Comparison of ENCODE assay signal across 11 cellular contexts in the genomic region with DNA sequence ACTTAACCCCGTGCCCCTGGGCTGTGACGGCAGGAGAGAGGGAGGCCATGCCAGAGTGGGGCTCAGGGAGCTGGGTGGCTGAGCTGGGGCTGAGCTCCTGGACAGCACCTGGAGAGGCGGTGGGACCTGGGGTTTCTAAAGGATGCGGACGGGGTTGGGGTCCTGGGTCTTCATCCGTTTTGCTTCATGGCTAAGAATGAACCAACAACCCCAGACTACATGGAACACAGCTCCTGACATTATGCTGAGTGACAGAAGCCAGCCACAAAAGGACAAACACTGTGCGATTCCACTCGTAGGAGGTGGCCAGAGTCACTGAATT.
A peak's percentile ranks its signal among the peaks of the same experiment; 100 is the strongest.
DNase-seq lines count a peak whose midpoint lies in the region; ATAC-seq and TF ChIP-seq lines count a peak whose summit lies in the region.
"Had no signal": no experiment of that assay in that cellular context is flagged by ENCODE, and none has a peak within 500 bp of the region (broad histone marks: within the 10 kb centered on the region; RNA-seq: fewer than 3 reads in every experiment).

No MANE protein-coding gene starts in this region.

- no peak overlapping the region for H3K4me2 ChIP-seq in neuronal stem cell (ENCODE audit: insufficient read depth, low read length, poor library complexity, severe bottlenecking)

- CTCF ChIA-PET in CD4-positive, alpha-beta memory T cell (lab: Charles Lee; ENCODE audit: partially characterized antibody): no interaction called here

- ATAC-seq in Right ventricle myocardium superior (ENCODE audit: poor library complexity): no peak
- ATAC-seq in activated CD4-positive, CD25-positive, alpha-beta regulatory T cell treated with anti-CD3 and anti-CD28 coated beads, Interleukin-2, amount 50 U/mL, for 24 hours: no peak

- H4K91ac ChIP-seq in neuronal stem cell (ENCODE audit: low read depth, low read length, poor library complexity): no peak overlapping the region

- H3K4me3 ChIP-seq in left ventricle myocardium inferior (peak overlapping the region; percentile 28), endocrine pancreas (ENCODE audit: control insufficient read depth, insufficient read depth, low read length) (no peak overlapping the region), neuronal stem cell (ENCODE audit: low read length in 2 of 2) (no peak overlapping the region), uterus (peak overlapping the region; percentile 8 to 15)
- no peak overlapping the region for H3K4me3 ChIP-seq in CD4-positive, alpha-beta memory T cell (ENCODE audit: low read length in 2 of 2)

- H3K9ac ChIP-seq in endocrine pancreas (ENCODE audit: control insufficient read depth, insufficient read depth, low read length) (peak overlapping the region; percentile 38), neuronal stem cell (ENCODE audit: low read depth, low read length, poor library complexity) (peak overlapping the region; percentile 87)

- peaks cover 36% of the 10 kb centered on the region for H3K79me1 ChIP-seq in neuronal stem cell (ENCODE audit: low read depth, low read length)

- TF ChIP-seq POLR2A in uterus (IDR thresholded peaks at IDR 0.05): no peak

- no peak overlapping the region for H2AFZ ChIP-seq in neuronal stem cell (ENCODE audit: low read length)

- peak overlapping the region; percentile 23 for H3K4ac ChIP-seq in neuronal stem cell (ENCODE audit: low read length)

- peaks cover 96% of the 10 kb centered on the region for H3K4me1 ChIP-seq in left ventricle myocardium inferior
- H3K4me1 ChIP-seq in endocrine pancreas (ENCODE audit: control insufficient read depth, insufficient read depth, low read length): no peaks in the 10 kb centered on the region
- H3K4me1 ChIP-seq in neuronal stem cell (ENCODE audit: control insufficient read depth in 2 of 2, insufficient read depth in 1 of 2, low read depth in 1 of 2, low read length in 2 of 2): peaks cover 31 to 52% of the 10 kb centered on the region in 2 donors
- H3K4me1 ChIP-seq in uterus: peaks cover 15 to 42% of the 10 kb centered on the region in 2 donors
- H3K4me1 ChIP-seq in CD4-positive, alpha-beta memory T cell (ENCODE audit: insufficient read depth, low read length): no peaks in the 10 kb centered on the region

- peak overlapping the region; percentile 96 for H3K18ac ChIP-seq in neuronal stem cell (ENCODE audit: low read length)

- H3K27me3 ChIP-seq in left ventricle myocardium inferior (ENCODE audit: low read depth) (no peaks in the 10 kb centered on the region), endocrine pancreas (ENCODE audit: control insufficient read depth, insufficient read depth, low read length) (no peaks in the 10 kb centered on the region), neuronal stem cell (ENCODE audit: control insufficient read depth in 3 of 3, insufficient read depth in 3 of 3, low read depth in 1 of 3, low read length in 3 of 3) (no peaks in the 10 kb centered on the region), uterus (no peaks in the 10 kb centered on the region)
- no peaks in the 10 kb centered on the region for H3K27me3 ChIP-seq in CD4-positive, alpha-beta memory T cell (ENCODE audit: insufficient read depth, low read length)

- no CpG with 5 or more reads among the region's 8 CpGs for WGBS in neuronal stem cell (ENCODE audit: extremely low coverage in 2 of 2, insufficient read length in 2 of 2, insufficient replicate concordance in 1 of 2), 2 donors

- peak overlapping the region; percentile 95 for H3K14ac ChIP-seq in neuronal stem cell (ENCODE audit: low read length)

- no peaks in the 10 kb centered on the region for H3K27me3 Mint-ChIP-seq in CD4-positive, alpha-beta memory T cell
- H3K27me3 Mint-ChIP-seq: activated naive CD8-positive, alpha-beta T cell treated with anti-CD3 and anti-CD28 coated beads, Interleukin-2, amount 10 ng/mL, durations not matched to agents 7 days and 5 days had no signal

- H2AK5ac ChIP-seq in neuronal stem cell (ENCODE audit: low read depth, low read length): peak overlapping the region; percentile 88

- H2BK12ac ChIP-seq in neuronal stem cell (ENCODE audit: low read length): peak overlapping the region; percentile 88

- H3K23ac ChIP-seq in neuronal stem cell (ENCODE audit: low read depth, low read length, poor library complexity): peak overlapping the region; percentile 61

- H3K4me3 Mint-ChIP-seq in CD4-positive, alpha-beta memory T cell: no peak overlapping the region
- H3K4me3 Mint-ChIP-seq: activated naive CD8-positive, alpha-beta T cell treated with anti-CD3 and anti-CD28 coated beads, Interleukin-2, amount 10 ng/mL, durations not matched to agents 7 days and 5 days had no signal

- H3K9me3 Mint-ChIP-seq in CD4-positive, alpha-beta memory T cell: no peaks in the 10 kb centered on the region
- H3K9me3 Mint-ChIP-seq: activated naive CD8-positive, alpha-beta T cell treated with anti-CD3 and anti-CD28 coated beads, Interleukin-2, amount 10 ng/mL, durations not matched to agents 7 days and 5 days had no signal

- POLR2A ChIA-PET in CD4-positive, alpha-beta memory T cell (lab: Charles Lee; ENCODE audit: partially characterized antibody): no interaction called here

- TF ChIP-seq CTCF in left ventricle myocardium inferior (IDR thresholded peaks at IDR 0.05; ENCODE audit: borderline replicate concordance): no peak
- TF ChIP-seq CTCF in uterus (IDR thresholded peaks at IDR 0.05): no peak

- H3K9me3 ChIP-seq in left ventricle myocardium inferior (replicated peaks) (no peaks in the 10 kb centered on the region), endocrine pancreas (ENCODE audit: control insufficient read depth, low read length) (no peaks in the 10 kb centered on the region), neuronal stem cell (replicated peaks in 1 of 2; ENCODE audit: control insufficient read depth in 2 of 2, insufficient read depth in 1 of 2, low read depth in 1 of 2, low read length in 2 of 2) (no peaks in the 10 kb centered on the region), uterus (no peaks in the 10 kb centered on the region)
- H3K9me3 ChIP-seq in CD4-positive, alpha-beta memory T cell (ENCODE audit: control insufficient read depth in 1 of 2, low read length in 2 of 2): no peaks in the 10 kb centered on the region

- peak overlapping the region; percentile 39 for H2BK5ac ChIP-seq in neuronal stem cell (ENCODE audit: low read length)

- peaks cover 19 to 59% (median 27%) of the 10 kb centered on the region in 4 donors for H3K4me1 Mint-ChIP-seq in CD4-positive, alpha-beta memory T cell

- peaks cover 3 to 4% of the 10 kb centered on the region in 2 donors for H3K36me3 Mint-ChIP-seq in CD4-positive, alpha-beta memory T cell
- H3K36me3 Mint-ChIP-seq: activated naive CD8-positive, alpha-beta T cell treated with anti-CD3 and anti-CD28 coated beads, Interleukin-2, amount 10 ng/mL, durations not matched to agents 7 days and 5 days had no signal

- intact Hi-C loops in left ventricle myocardium inferior (cut with micrococcal nuclease) (no loop called here), Right ventricle myocardium superior (cut with DNase I) (no loop called here), uterus (cut with DNase I; ENCODE audit: low total_unique reads) (no loop called here)
- intact Hi-C loops in CD4-positive, alpha-beta memory T cell (cut with micrococcal nuclease): no loop called here

- H3K36me3 ChIP-seq in left ventricle myocardium inferior (no peaks in the 10 kb centered on the region), endocrine pancreas (ENCODE audit: control insufficient read depth, insufficient read depth, low read length) (no peaks in the 10 kb centered on the region), neuronal stem cell (replicated peaks in 1 of 2; ENCODE audit: control insufficient read depth in 2 of 2, insufficient read depth in 2 of 2, low read length in 2 of 2) (no peaks in the 10 kb centered on the region), uterus (no peaks in the 10 kb centered on the region)
- H3K36me3 ChIP-seq in CD4-positive, alpha-beta memory T cell (ENCODE audit: insufficient read depth, low read length): no peaks in the 10 kb centered on the region

- H3K27ac ChIP-seq in left ventricle myocardium inferior (replicated peaks) (peak overlapping the region; percentile 100), neuronal stem cell (replicated peaks; ENCODE audit: low read length) (peak overlapping the region; percentile 38), uterus (peak overlapping the region; percentile 81 to 85)
- H3K27ac ChIP-seq in CD4-positive, alpha-beta memory T cell (ENCODE audit: low read depth, low read length): no peak overlapping the region

- H3K27ac Mint-ChIP-seq in CD4-positive, alpha-beta memory T cell: peak overlapping the region in 1 of 7 donors; percentile 56
- H3K27ac Mint-ChIP-seq: activated naive CD8-positive, alpha-beta T cell treated with anti-CD3 and anti-CD28 coated beads, Interleukin-2, amount 10 ng/mL, durations not matched to agents 7 days and 5 days had no signal

- no peak overlapping the region for H2BK120ac ChIP-seq in neuronal stem cell (ENCODE audit: low read depth, low read length)

- no peak overlapping the region for H4K8ac ChIP-seq in neuronal stem cell (ENCODE audit: low read depth, low read length)

- peak overlapping the region; percentile 56 for H2BK15ac ChIP-seq in neuronal stem cell (ENCODE audit: low read length)

- DNase-seq in left ventricle myocardium inferior (no peak), Right ventricle myocardium superior (no peak), neuronal stem cell (ENCODE audit: low spot score) (no peak), uterus (no peak), NCI-H2227 treated with DMSO at 0.1 percent for 48 hours (lab: John Stamatoyannopoulos, UW) (no peak)
- no peak for DNase-seq in CD4-positive, alpha-beta memory T cell
- DNase-seq: activated CD4-positive, CD25-positive, alpha-beta regulatory T cell; activated naive CD8-positive, alpha-beta T cell treated with anti-CD3 and anti-CD28 coated beads, Interleukin-2, amount 10 ng/mL, durations not matched to agents 7 days and 5 days; stimulated activated CD4-positive, alpha-beta T cell treated with anti-CD3 and anti-CD28 coated beads, Interleukin-1b, Interleukin-23, amount 100 ng/mL, for 48 hours had no signal

Comparison
In these comparisons a context has a peak if more than half of its experiments do, and no peak if none do; other contexts are left out.
1. H3K4me3 ChIP-seq: peak in left ventricle myocardium inferior (single experiment) and uterus (2 of 2); none in endocrine pancreas (single experiment), neuronal stem cell (0 of 2) and CD4-positive, alpha-beta memory T cell (0 of 2).